Comparison of ENCODE assay signal across 1 cellular context in the genomic region with DNA sequence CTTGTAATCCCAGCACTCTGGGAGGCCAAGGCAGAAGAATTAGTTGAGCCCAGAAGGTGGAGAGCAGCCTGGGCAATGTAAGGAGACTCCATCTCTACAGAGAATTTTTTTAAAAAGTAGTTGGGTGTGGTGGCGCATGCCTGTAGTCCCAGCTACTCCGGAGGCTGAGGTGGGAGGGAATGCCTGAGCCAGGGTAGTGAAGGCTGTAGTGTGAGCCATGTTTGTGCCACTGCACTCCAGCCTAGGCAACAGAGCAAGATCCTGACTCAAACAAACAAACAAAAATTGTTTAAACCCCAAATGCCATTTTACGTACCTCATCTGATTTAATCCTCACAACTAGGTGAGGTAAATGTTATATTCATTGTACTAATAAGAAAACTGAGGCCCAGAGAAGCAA.
TF ChIP-seq lines count a peak whose summit lies in the region.

No MANE protein-coding gene starts in this region.

TF ChIP-seq in GM23338, 12 proteins besides CTCF, POLR2A, EP300 and RAD21 (continued from another document):
- TF ChIP-seq, protein P1, sequence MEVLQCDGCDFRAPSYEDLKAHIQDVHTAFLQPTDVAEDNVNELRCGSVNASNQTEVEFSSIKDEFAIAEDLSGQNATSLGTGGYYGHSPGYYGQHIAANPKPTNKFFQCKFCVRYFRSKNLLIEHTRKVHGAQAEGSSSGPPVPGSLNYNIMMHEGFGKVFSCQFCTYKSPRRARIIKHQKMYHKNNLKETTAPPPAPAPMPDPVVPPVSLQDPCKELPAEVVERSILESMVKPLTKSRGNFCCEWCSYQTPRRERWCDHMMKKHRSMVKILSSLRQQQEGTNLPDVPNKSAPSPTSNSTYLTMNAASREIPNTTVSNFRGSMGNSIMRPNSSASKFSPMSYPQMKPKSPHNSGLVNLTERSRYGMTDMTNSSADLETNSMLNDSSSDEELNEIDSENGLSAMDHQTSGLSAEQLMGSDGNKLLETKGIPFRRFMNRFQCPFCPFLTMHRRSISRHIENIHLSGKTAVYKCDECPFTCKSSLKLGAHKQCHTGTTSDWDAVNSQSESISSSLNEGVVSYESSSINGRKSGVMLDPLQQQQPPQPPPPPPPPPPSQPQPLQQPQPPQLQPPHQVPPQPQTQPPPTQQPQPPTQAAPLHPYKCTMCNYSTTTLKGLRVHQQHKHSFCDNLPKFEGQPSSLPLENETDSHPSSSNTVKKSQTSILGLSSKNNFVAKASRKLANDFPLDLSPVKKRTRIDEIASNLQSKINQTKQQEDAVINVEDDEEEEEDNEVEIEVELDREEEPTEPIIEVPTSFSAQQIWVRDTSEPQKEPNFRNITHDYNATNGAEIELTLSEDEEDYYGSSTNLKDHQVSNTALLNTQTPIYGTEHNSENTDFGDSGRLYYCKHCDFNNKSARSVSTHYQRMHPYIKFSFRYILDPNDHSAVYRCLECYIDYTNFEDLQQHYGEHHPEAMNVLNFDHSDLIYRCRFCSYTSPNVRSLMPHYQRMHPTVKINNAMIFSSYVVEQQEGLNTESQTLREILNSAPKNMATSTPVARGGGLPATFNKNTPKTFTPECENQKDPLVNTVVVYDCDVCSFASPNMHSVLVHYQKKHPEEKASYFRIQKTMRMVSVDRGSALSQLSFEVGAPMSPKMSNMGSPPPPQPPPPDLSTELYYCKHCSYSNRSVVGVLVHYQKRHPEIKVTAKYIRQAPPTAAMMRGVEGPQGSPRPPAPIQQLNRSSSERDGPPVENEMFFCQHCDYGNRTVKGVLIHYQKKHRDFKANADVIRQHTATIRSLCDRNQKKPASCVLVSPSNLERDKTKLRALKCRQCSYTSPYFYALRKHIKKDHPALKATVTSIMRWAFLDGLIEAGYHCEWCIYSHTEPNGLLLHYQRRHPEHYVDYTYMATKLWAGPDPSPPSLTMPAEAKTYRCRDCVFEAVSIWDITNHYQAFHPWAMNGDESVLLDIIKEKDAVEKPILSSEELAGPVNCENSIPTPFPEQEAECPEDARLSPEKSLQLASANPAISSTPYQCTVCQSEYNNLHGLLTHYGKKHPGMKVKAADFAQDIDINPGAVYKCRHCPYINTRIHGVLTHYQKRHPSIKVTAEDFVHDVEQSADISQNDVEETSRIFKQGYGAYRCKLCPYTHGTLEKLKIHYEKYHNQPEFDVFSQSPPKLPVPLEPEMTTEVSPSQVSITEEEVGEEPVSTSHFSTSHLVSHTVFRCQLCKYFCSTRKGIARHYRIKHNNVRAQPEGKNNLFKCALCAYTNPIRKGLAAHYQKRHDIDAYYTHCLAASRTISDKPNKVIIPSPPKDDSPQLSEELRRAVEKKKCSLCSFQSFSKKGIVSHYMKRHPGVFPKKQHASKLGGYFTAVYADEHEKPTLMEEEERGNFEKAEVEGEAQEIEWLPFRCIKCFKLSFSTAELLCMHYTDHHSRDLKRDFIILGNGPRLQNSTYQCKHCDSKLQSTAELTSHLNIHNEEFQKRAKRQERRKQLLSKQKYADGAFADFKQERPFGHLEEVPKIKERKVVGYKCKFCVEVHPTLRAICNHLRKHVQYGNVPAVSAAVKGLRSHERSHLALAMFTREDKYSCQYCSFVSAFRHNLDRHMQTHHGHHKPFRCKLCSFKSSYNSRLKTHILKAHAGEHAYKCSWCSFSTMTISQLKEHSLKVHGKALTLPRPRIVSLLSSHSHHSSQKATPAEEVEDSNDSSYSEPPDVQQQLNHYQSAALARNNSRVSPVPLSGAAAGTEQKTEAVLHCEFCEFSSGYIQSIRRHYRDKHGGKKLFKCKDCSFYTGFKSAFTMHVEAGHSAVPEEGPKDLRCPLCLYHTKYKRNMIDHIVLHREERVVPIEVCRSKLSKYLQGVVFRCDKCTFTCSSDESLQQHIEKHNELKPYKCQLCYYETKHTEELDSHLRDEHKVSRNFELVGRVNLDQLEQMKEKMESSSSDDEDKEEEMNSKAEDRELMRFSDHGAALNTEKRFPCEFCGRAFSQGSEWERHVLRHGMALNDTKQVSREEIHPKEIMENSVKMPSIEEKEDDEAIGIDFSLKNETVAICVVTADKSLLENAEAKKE (CRISPR knock-in tag; IDR thresholded peaks at IDR 0.05): no peak
- TF ChIP-seq NANOG (IDR thresholded peaks at IDR 0.05; ENCODE audit: borderline replicate concordance) (no peak), POLR2AphosphoS5 (IDR thresholded peaks at IDR 0.05; ENCODE audit: low read depth) (no peak), ZNF331 (CRISPR knock-in tag; IDR thresholded peaks at IDR 0.05; ENCODE audit: low read depth) (no peak)
